ENCODE assay signal across 8 cellular contexts in the genomic region with DNA sequence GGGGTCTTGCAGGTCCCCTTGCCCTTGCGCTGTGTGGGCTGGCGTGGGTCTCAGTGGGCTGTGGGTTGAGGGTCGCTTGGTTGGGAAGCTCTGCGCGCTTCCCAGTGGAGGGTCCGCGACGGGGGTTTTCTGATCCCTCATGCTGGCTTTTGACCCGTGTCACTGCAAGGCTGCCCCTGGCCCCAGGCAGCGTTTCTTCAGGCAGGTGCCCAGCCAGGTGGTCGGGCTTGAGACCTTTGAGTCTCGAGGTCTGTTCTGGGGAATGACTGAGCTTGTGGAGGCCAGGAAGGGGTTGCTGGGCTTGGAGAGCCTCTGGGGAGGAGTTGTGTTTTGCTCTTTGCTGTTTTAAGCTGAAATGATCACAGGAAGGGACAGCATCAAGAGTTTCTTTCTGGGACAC. TPM values are rescaled to one million over a fixed set of nuclear protein-coding genes. Genes with fewer than 3 reads are reported as not detected.
DNase-seq lines count a peak whose midpoint lies in the region; ATAC-seq and TF ChIP-seq lines count a peak whose summit lies in the region.

No MANE protein-coding gene starts in this region.

- no peak for TF ChIP-seq RAD21 in neural cell (conservative IDR thresholded peaks at IDR 0.05)

- H3K36me3 ChIP-seq in SK-N-MC (ENCODE audit: insufficient read depth, low read length) (no peaks in the 10 kb centered on the region; the same call in 1 of the 2 replicates), neural cell (ENCODE audit: insufficient read depth, low read length) (no peaks in the 10 kb centered on the region)

- no peaks in the 10 kb centered on the region for H3K9me3 ChIP-seq in SK-N-MC (ENCODE audit: low read depth, low read length)
- H3K9me3 ChIP-seq in neural cell (ENCODE audit: low read length): no peaks in the 10 kb centered on the region

- H4K20me1 ChIP-seq in neural cell (ENCODE audit: insufficient read depth): peaks cover 69% of the 10 kb centered on the region

- no peaks in the 10 kb centered on the region for H3F3A ChIP-seq in neural cell (ENCODE audit: insufficient read depth, low read length, poor library complexity, severe bottlenecking)

- TF ChIP-seq CTCF in AG09309 (IDR thresholded peaks at IDR 0.05; ENCODE audit: control insufficient read depth, insufficient read depth, low read depth, low read length, missing control alignments): no peak
- no peak for TF ChIP-seq CTCF in neural cell (IDR thresholded peaks at IDR 0.05; ENCODE audit: poor library complexity, severe bottlenecking)

- H3K9ac ChIP-seq in SK-N-MC (ENCODE audit: insufficient read length): peak overlapping the region; percentile 11
- peak overlapping the region; percentile 26 for H3K9ac ChIP-seq in neural cell (ENCODE audit: low read length)

- no peak overlapping the region for H3K4me2 ChIP-seq in neural cell (ENCODE audit: low read length)

- no peak for ATAC-seq in GM19023 (IDR thresholded peaks at IDR 0.05; ENCODE audit: unreplicated experiment)
- no peak for ATAC-seq in HG02571 (IDR thresholded peaks at IDR 0.05; ENCODE audit: unreplicated experiment)

- no peaks in the 10 kb centered on the region for H3K27me3 ChIP-seq in neural cell (ENCODE audit: insufficient read depth, low read depth, low read length)

- H3K9me2 ChIP-seq in neural cell (ENCODE audit: insufficient read depth, low read length): no peaks in the 10 kb centered on the region

- in situ Hi-C loops in G401 (cut with HindIII; ENCODE audit: low sequenced_read_pairs): no loop called here

- H3K79me2 ChIP-seq in neural cell (replicated peaks; ENCODE audit: insufficient read depth, low read length): peaks cover 90% of the 10 kb centered on the region

- no peak for DNase-seq in AG09309 (ENCODE audit: low read depth)
- no peak for DNase-seq in SK-N-MC (ENCODE audit: low read depth, low spot score)
- no peak for DNase-seq in epithelial cell of prostate (ENCODE audit: low read depth, low spot score)
- no peak for DNase-seq in activated effector memory CD4-positive, alpha-beta T cell treated with Interleukin-2 at 50 U/mL for 16 hours
- DNase-seq in G401 (ENCODE audit: low spot score): no peak

- H3K27ac ChIP-seq in SK-N-MC: no peak overlapping the region; the same call in 1 of the 2 replicates
- H3K27ac ChIP-seq in epithelial cell of prostate: peak overlapping the region; percentile 88
- no peak overlapping the region for H3K27ac ChIP-seq in neural cell (ENCODE audit: low read length)

- no peak for TF ChIP-seq EP300 in neural cell (conservative IDR thresholded peaks at IDR 0.05; ENCODE audit: poor library complexity, severe bottlenecking)

- no peak overlapping the region for H2AFZ ChIP-seq in neural cell (ENCODE audit: low read depth, low read length)

- H3K4me3 ChIP-seq in AG09309 (ENCODE audit: control insufficient read depth, low read depth, low read length) (peak overlapping the region; percentile 94), SK-N-MC (peak overlapping the region; percentile 64), neural cell (ENCODE audit: low read length) (peak overlapping the region; percentile 98)

TF ChIP-seq in neural cell, 6 proteins besides CTCF, POLR2A, EP300 and RAD21:
- TF ChIP-seq SMC3 (conservative IDR thresholded peaks at IDR 0.05; ENCODE audit: poor library complexity): no peak
- no peak for TF ChIP-seq EZH2 (IDR thresholded peaks at IDR 0.05; ENCODE audit: borderline replicate concordance, insufficient read depth, low read length, poor library complexity, severe bottlenecking)
- TF ChIP-seq MXI1 (conservative IDR thresholded peaks at IDR 0.05; ENCODE audit: poor library complexity, severe bottlenecking): no peak
- TF ChIP-seq, protein P1, sequence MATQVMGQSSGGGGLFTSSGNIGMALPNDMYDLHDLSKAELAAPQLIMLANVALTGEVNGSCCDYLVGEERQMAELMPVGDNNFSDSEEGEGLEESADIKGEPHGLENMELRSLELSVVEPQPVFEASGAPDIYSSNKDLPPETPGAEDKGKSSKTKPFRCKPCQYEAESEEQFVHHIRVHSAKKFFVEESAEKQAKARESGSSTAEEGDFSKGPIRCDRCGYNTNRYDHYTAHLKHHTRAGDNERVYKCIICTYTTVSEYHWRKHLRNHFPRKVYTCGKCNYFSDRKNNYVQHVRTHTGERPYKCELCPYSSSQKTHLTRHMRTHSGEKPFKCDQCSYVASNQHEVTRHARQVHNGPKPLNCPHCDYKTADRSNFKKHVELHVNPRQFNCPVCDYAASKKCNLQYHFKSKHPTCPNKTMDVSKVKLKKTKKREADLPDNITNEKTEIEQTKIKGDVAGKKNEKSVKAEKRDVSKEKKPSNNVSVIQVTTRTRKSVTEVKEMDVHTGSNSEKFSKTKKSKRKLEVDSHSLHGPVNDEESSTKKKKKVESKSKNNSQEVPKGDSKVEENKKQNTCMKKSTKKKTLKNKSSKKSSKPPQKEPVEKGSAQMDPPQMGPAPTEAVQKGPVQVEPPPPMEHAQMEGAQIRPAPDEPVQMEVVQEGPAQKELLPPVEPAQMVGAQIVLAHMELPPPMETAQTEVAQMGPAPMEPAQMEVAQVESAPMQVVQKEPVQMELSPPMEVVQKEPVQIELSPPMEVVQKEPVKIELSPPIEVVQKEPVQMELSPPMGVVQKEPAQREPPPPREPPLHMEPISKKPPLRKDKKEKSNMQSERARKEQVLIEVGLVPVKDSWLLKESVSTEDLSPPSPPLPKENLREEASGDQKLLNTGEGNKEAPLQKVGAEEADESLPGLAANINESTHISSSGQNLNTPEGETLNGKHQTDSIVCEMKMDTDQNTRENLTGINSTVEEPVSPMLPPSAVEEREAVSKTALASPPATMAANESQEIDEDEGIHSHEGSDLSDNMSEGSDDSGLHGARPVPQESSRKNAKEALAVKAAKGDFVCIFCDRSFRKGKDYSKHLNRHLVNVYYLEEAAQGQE (IDR thresholded peaks at IDR 0.05; ENCODE audit: borderline replicate concordance): no peak

RNA-seq across cellular contexts. Expression of a gene that starts 5.3 kb away (rescaled TPM):
- polyA plus RNA-seq in neural cell: 4.1 and 4.9 TPM in 2 replicates
- polyA minus RNA-seq in neural cell: 23.9 and 25.1 TPM in 2 replicates
- total RNA-seq in G401 (2014; rRNA removed; shearing (Covaris generic)): 5.8 and 15.2 TPM in 2 replicates

RNA-seq across cellular contexts. Expression of a gene that starts 38.9 kb away (rescaled TPM):
- polyA plus RNA-seq in neural cell: 45.3 and 53.0 TPM in 2 replicates
- 25.4 and 35.3 TPM in 2 replicates for polyA minus RNA-seq in neural cell
- 79.9 and 105 TPM in 2 replicates for total RNA-seq in G401 (2014; rRNA removed; shearing (Covaris generic))
